Comparison of ENCODE assay signal across 1 cellular context in the genomic region with DNA sequence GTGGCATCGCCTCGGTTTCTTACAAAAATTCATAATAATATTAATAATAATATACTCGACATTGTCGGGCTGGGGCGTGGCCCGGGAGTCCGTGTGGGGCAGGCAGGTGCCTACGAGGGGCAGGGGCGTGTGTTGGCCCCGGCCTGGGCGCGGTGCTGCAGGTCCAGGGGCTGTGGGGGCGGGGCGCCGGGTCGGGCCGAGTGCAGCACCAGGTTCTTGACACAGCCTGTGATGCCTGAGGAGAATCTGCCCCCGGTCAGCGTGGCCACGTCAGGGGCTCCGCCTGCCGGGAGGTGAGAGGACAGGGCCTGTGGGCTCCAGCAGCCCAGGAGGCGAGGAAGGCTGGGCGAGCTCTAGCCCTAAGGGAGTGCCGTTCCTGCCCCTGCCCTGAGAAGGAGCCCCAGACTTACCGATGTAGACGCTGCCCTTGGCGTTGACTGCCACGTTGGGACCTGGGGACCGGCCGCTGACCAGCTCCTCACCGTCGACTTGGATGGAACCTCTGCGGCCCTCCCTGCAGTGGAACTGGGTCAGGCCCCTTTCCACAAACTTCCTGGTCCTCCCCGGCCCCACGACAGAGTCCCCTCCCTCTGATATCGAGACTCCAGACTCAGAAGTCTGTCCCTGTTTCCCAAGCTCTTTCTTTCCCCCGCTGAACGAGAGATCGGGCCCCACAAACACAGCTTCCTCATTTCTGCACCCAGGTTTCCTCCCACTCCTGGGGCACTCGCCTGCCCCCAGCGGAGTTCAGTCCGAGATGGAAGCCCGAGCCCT.
TF ChIP-seq lines count a peak whose summit lies in the region.

No MANE protein-coding gene starts in this region.

TF ChIP-seq in HepG2, 621 proteins besides CTCF, POLR2A, EP300 and RAD21:
- TF ChIP-seq, protein P1, sequence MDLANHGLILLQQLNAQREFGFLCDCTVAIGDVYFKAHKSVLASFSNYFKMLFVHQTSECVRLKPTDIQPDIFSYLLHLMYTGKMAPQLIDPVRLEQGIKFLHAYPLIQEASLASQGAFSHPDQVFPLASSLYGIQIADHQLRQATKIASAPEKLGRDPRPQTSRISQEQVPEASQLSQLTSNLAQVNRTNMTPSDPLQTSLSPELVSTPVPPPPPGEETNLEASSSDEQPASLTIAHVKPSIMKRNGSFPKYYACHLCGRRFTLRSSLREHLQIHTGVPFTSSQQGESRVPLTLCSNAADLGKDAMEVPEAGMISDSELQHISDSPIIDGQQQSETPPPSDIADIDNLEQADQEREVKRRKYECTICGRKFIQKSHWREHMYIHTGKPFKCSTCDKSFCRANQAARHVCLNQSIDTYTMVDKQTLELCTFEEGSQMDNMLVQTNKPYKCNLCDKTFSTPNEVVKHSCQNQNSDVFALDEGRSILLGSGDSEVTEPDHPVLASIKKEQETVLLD (CRISPR knock-in tag; IDR thresholded peaks at IDR 0.05; ENCODE audit: low read depth): no peak
- TF ChIP-seq ZBTB7A (CRISPR knock-in tag; IDR thresholded peaks at IDR 0.05) (no peak), ZIK1 (CRISPR knock-in tag; IDR thresholded peaks at IDR 0.05; ENCODE audit: borderline replicate concordance, low read depth) (no peak), RFX5 (IDR thresholded peaks at IDR 0.05; ENCODE audit: low read depth, low read length) (no peak), ZNF737 (CRISPR knock-in tag; IDR thresholded peaks at IDR 0.05; ENCODE audit: borderline replicate concordance) (no peak), ZNF331 (CRISPR knock-in tag; IDR thresholded peaks at IDR 0.05) (no peak), RXRB (CRISPR knock-in tag; IDR thresholded peaks at IDR 0.05; ENCODE audit: borderline replicate concordance) (no peak), REPIN1 (CRISPR knock-in tag; IDR thresholded peaks at IDR 0.05; ENCODE audit: borderline replicate concordance, low read depth) (no peak), ZNF841 (CRISPR knock-in tag; IDR thresholded peaks at IDR 0.05; ENCODE audit: borderline replicate concordance) (no peak)
- TF ChIP-seq, protein P2, sequence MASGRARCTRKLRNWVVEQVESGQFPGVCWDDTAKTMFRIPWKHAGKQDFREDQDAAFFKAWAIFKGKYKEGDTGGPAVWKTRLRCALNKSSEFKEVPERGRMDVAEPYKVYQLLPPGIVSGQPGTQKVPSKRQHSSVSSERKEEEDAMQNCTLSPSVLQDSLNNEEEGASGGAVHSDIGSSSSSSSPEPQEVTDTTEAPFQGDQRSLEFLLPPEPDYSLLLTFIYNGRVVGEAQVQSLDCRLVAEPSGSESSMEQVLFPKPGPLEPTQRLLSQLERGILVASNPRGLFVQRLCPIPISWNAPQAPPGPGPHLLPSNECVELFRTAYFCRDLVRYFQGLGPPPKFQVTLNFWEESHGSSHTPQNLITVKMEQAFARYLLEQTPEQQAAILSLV (CRISPR knock-in tag; IDR thresholded peaks at IDR 0.05; ENCODE audit: borderline replicate concordance): no peak
